In the genomic region with DNA sequence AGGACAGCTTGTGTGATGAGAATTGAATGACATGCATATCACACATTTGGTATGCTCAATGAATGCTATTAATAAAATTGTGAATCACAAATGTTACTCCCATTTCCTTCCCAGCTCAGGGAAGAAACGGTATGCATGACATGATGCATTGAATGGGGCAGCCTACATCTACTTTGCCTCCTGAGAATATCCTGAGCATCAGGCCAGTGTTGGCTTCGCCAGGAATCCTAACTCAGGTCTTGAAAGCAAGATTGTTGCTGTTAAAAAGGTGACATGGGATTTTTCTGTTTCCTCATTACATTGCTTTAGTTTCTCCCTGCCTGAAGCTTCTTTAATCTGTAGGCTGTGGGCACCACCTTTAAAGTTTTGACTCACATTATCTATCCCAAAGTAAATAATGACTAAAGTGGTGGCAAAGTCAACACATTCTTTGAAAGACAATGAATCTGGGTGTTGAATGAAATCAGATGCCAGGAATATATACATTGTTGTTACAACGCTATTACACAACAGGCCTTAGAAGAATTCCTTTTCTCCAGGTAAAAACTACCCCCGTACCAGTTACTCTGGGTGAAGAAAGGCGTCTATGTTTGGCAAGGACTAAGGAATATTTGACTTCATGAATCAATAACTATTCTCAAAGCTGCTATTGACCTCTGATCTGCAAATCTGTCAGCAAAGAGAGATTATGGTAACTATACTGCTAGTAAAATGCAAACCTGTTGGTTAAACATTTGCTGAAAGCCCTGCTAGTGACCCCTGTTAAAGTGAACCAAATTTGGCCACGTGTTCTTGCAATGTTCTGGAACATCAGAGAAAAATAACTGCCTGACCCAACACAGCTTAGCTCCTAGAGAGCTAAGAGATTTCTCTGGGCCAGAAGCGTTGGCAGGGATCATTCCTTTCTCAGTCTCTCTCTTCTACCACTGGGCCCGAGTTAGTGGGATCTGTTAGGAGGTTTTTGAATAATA, we compare ENCODE assay signal across 1 cellular context.
TF ChIP-seq lines count a peak whose summit lies in the region.

No MANE protein-coding gene starts in this region.

TF ChIP-seq in HepG2, 621 proteins besides CTCF, POLR2A, EP300 and RAD21 (continued from another document and continues in another):
- no peak; the same call in 1 of the 2 replicates for TF ChIP-seq ZNF629 (CRISPR knock-in tag; conservative IDR thresholded peaks at IDR 0.05)
- TF ChIP-seq, protein P1, sequence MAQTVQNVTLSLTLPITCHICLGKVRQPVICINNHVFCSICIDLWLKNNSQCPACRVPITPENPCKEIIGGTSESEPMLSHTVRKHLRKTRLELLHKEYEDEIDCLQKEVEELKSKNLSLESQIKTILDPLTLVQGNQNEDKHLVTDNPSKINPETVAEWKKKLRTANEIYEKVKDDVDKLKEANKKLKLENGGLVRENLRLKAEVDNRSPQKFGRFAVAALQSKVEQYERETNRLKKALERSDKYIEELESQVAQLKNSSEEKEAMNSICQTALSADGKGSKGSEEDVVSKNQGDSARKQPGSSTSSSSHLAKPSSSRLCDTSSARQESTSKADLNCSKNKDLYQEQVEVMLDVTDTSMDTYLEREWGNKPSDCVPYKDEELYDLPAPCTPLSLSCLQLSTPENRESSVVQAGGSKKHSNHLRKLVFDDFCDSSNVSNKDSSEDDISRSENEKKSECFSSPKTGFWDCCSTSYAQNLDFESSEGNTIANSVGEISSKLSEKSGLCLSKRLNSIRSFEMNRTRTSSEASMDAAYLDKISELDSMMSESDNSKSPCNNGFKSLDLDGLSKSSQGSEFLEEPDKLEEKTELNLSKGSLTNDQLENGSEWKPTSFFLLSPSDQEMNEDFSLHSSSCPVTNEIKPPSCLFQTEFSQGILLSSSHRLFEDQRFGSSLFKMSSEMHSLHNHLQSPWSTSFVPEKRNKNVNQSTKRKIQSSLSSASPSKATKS (CRISPR knock-in tag; IDR thresholded peaks at IDR 0.05): peak; percentile 96; the same call in 1 of the 2 replicates
- TF ChIP-seq, protein P2, sequence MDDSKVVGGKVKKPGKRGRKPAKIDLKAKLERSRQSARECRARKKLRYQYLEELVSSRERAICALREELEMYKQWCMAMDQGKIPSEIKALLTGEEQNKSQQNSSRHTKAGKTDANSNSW (CRISPR knock-in tag; IDR thresholded peaks at IDR 0.05; ENCODE audit: borderline replicate concordance): no peak
- TF ChIP-seq SMC3 (IDR thresholded peaks at IDR 0.05; ENCODE audit: low read length): peak; percentile 2; the same call in 1 of the 2 replicates
- TF ChIP-seq FOXO1 (CRISPR knock-in tag; IDR thresholded peaks at IDR 0.05): peak; percentile 75
- peak; percentile 96 for TF ChIP-seq SIX1 (CRISPR knock-in tag; IDR thresholded peaks at IDR 0.05; ENCODE audit: borderline replicate concordance)
- no peak for TF ChIP-seq HCFC1 (IDR thresholded peaks at IDR 0.05; ENCODE audit: low read depth, low read length)
- TF ChIP-seq, protein P3, sequence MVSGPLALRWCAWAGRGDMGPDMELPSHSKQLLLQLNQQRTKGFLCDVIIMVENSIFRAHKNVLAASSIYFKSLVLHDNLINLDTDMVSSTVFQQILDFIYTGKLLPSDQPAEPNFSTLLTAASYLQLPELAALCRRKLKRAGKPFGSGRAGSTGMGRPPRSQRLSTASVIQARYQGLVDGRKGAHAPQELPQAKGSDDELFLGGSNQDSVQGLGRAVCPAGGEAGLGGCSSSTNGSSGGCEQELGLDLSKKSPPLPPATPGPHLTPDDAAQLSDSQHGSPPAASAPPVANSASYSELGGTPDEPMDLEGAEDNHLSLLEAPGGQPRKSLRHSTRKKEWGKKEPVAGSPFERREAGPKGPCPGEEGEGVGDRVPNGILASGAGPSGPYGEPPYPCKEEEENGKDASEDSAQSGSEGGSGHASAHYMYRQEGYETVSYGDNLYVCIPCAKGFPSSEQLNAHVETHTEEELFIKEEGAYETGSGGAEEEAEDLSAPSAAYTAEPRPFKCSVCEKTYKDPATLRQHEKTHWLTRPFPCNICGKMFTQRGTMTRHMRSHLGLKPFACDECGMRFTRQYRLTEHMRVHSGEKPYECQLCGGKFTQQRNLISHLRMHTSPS (CRISPR knock-in tag; IDR thresholded peaks at IDR 0.05; ENCODE audit: low read depth): peak; percentile 90
- TF ChIP-seq, protein P4, sequence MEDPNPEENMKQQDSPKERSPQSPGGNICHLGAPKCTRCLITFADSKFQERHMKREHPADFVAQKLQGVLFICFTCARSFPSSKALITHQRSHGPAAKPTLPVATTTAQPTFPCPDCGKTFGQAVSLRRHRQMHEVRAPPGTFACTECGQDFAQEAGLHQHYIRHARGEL (CRISPR knock-in tag; IDR thresholded peaks at IDR 0.05): no peak
- no peak for TF ChIP-seq ZNF75D (CRISPR knock-in tag; IDR thresholded peaks at IDR 0.05; ENCODE audit: borderline replicate concordance)
- TF ChIP-seq SKI (IDR thresholded peaks at IDR 0.05; ENCODE audit: partially characterized antibody): peak; percentile 86
- TF ChIP-seq, protein P5, sequence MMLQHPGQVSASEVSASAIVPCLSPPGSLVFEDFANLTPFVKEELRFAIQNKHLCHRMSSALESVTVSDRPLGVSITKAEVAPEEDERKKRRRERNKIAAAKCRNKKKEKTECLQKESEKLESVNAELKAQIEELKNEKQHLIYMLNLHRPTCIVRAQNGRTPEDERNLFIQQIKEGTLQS (CRISPR knock-in tag; IDR thresholded peaks at IDR 0.05): peak; percentile 68; the same call in 1 of the 2 replicates
- TF ChIP-seq ZNF644 (CRISPR knock-in tag; IDR thresholded peaks at IDR 0.05; ENCODE audit: low read depth): no peak
- TF ChIP-seq CEBPG (CRISPR knock-in tag; IDR thresholded peaks at IDR 0.05): peak; percentile 89
- TF ChIP-seq, protein P6, sequence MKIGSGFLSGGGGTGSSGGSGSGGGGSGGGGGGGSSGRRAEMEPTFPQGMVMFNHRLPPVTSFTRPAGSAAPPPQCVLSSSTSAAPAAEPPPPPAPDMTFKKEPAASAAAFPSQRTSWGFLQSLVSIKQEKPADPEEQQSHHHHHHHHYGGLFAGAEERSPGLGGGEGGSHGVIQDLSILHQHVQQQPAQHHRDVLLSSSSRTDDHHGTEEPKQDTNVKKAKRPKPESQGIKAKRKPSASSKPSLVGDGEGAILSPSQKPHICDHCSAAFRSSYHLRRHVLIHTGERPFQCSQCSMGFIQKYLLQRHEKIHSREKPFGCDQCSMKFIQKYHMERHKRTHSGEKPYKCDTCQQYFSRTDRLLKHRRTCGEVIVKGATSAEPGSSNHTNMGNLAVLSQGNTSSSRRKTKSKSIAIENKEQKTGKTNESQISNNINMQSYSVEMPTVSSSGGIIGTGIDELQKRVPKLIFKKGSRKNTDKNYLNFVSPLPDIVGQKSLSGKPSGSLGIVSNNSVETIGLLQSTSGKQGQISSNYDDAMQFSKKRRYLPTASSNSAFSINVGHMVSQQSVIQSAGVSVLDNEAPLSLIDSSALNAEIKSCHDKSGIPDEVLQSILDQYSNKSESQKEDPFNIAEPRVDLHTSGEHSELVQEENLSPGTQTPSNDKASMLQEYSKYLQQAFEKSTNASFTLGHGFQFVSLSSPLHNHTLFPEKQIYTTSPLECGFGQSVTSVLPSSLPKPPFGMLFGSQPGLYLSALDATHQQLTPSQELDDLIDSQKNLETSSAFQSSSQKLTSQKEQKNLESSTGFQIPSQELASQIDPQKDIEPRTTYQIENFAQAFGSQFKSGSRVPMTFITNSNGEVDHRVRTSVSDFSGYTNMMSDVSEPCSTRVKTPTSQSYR (CRISPR knock-in tag; IDR thresholded peaks at IDR 0.05; ENCODE audit: borderline replicate concordance): peak; percentile 97
- TF ChIP-seq, protein P7, sequence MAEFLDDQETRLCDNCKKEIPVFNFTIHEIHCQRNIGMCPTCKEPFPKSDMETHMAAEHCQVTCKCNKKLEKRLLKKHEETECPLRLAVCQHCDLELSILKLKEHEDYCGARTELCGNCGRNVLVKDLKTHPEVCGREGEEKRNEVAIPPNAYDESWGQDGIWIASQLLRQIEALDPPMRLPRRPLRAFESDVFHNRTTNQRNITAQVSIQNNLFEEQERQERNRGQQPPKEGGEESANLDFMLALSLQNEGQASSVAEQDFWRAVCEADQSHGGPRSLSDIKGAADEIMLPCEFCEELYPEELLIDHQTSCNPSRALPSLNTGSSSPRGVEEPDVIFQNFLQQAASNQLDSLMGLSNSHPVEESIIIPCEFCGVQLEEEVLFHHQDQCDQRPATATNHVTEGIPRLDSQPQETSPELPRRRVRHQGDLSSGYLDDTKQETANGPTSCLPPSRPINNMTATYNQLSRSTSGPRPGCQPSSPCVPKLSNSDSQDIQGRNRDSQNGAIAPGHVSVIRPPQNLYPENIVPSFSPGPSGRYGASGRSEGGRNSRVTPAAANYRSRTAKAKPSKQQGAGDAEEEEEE (CRISPR knock-in tag; IDR thresholded peaks at IDR 0.05; ENCODE audit: borderline replicate concordance): no peak
- no peak for TF ChIP-seq ZNF367 (CRISPR knock-in tag; IDR thresholded peaks at IDR 0.05; ENCODE audit: borderline replicate concordance)
- TF ChIP-seq ZNF891 (CRISPR knock-in tag; IDR thresholded peaks at IDR 0.05): no peak
- TF ChIP-seq, protein P8, sequence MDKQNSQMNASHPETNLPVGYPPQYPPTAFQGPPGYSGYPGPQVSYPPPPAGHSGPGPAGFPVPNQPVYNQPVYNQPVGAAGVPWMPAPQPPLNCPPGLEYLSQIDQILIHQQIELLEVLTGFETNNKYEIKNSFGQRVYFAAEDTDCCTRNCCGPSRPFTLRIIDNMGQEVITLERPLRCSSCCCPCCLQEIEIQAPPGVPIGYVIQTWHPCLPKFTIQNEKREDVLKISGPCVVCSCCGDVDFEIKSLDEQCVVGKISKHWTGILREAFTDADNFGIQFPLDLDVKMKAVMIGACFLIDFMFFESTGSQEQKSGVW (CRISPR knock-in tag; IDR thresholded peaks at IDR 0.05; ENCODE audit: borderline replicate concordance): no peak
- no peak for TF ChIP-seq CHD2 (IDR thresholded peaks at IDR 0.05; ENCODE audit: low read depth, low read length)
- no peak for TF ChIP-seq PHB2 (IDR thresholded peaks at IDR 0.05; ENCODE audit: partially characterized antibody)
- no peak for TF ChIP-seq ZNF879 (CRISPR knock-in tag; IDR thresholded peaks at IDR 0.05)
- TF ChIP-seq, protein P9, sequence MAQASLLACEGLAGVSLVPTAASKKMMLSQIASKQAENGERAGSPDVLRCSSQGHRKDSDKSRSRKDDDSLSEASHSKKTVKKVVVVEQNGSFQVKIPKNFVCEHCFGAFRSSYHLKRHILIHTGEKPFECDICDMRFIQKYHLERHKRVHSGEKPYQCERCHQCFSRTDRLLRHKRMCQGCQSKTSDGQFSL (CRISPR knock-in tag; IDR thresholded peaks at IDR 0.05): no peak
- TF ChIP-seq ZFY (CRISPR knock-in tag; IDR thresholded peaks at IDR 0.05): peak; percentile 7; the same call in 1 of the 2 replicates
- peak; percentile 67; the same call in 1 of the 2 replicates for TF ChIP-seq ZNF264 (CRISPR knock-in tag; IDR thresholded peaks at IDR 0.05)
- TF ChIP-seq ZNF672 (CRISPR knock-in tag; IDR thresholded peaks at IDR 0.05): no peak
- TF ChIP-seq NR2F6 (IDR thresholded peaks at IDR 0.05): peak; percentile 98
- peak; percentile 92 for TF ChIP-seq NR2F6 (CRISPR knock-in tag; IDR thresholded peaks at IDR 0.05)
- TF ChIP-seq ZNF501 (CRISPR knock-in tag; IDR thresholded peaks at IDR 0.05): no peak
- TF ChIP-seq, protein P10, sequence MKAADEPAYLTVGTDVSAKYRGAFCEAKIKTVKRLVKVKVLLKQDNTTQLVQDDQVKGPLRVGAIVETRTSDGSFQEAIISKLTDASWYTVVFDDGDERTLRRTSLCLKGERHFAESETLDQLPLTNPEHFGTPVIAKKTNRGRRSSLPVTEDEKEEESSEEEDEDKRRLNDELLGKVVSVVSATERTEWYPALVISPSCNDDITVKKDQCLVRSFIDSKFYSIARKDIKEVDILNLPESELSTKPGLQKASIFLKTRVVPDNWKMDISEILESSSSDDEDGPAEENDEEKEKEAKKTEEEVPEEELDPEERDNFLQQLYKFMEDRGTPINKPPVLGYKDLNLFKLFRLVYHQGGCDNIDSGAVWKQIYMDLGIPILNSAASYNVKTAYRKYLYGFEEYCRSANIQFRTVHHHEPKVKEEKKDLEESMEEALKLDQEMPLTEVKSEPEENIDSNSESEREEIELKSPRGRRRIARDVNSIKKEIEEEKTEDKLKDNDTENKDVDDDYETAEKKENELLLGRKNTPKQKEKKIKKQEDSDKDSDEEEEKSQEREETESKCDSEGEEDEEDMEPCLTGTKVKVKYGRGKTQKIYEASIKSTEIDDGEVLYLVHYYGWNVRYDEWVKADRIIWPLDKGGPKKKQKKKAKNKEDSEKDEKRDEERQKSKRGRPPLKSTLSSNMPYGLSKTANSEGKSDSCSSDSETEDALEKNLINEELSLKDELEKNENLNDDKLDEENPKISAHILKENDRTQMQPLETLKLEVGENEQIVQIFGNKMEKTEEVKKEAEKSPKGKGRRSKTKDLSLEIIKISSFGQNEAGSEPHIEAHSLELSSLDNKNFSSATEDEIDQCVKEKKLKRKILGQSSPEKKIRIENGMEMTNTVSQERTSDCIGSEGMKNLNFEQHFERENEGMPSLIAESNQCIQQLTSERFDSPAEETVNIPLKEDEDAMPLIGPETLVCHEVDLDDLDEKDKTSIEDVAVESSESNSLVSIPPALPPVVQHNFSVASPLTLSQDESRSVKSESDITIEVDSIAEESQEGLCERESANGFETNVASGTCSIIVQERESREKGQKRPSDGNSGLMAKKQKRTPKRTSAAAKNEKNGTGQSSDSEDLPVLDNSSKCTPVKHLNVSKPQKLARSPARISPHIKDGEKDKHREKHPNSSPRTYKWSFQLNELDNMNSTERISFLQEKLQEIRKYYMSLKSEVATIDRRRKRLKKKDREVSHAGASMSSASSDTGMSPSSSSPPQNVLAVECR (CRISPR knock-in tag; IDR thresholded peaks at IDR 0.05; ENCODE audit: borderline replicate concordance): peak; percentile 60; the same call in 1 of the 2 replicates
